Comparison of ENCODE assay signal across 14 cellular contexts in the genomic region with DNA sequence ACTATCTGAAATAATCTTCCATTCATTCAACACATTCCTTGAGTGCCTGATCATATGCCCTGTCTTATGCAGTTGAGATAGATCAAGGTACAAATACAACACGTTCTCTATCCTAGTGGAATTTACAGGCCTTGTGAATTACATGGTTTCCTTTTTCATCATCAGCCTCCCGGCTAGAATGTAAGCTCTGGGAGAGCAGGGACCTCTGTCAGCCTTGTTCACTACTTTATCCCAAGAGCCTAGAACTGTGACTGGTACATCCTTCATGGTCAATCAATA. TPM values are rescaled to one million over a fixed set of nuclear protein-coding genes. Genes with fewer than 3 reads are reported as not detected.
DNase-seq lines count a peak whose midpoint lies in the region; ATAC-seq and TF ChIP-seq lines count a peak whose summit lies in the region.
"Had no signal": no experiment of that assay in that cellular context is flagged by ENCODE, and none has a peak within 500 bp of the region (broad histone marks: within the 10 kb centered on the region; RNA-seq: fewer than 3 reads in every experiment).

No MANE protein-coding gene starts in this region.

- H3K4me1 Mint-ChIP-seq in CD8-positive, alpha-beta T cell (ENCODE audit: low read depth), result peaks cover 30% of the 10 kb centered on the region
- H3K4me1 Mint-ChIP-seq in activated naive CD8-positive, alpha-beta T cell treated with anti-CD3 and anti-CD28 coated beads, Interleukin-2, amount 50 U/mL, for 24 hours, result peaks cover 29% of the 10 kb centered on the region
- H3K4me1 Mint-ChIP-seq in natural killer cell (peaks cover 19 to 24% of the 10 kb centered on the region in 2 donors), chondrocyte (ENCODE audit: low read depth) (peaks cover 12% of the 10 kb centered on the region)

- POLR2A ChIA-PET in CD8-positive, alpha-beta T cell (lab: Charles Lee), result interaction anchor here (1.1 kb wide), 1 partner anchor 9 kb away, joined by 3 read pairs; no protein-coding TSS in a partner anchor

- no peak for DNase-seq in CD8-positive, alpha-beta T cell
- no peak for DNase-seq in activated naive CD8-positive, alpha-beta T cell treated with anti-CD3 and anti-CD28 coated beads, Interleukin-2, amount 50 U/mL, for 24 hours
- DNase-seq in natural killer cell, result no peak
- DNase-seq in NCI-H187 (lab: John Stamatoyannopoulos, UW), result no peak
- DNase-seq in HUDEP-2 (lab: John Stamatoyannopoulos, UW; ENCODE audit: unreplicated experiment in 76 of 76), result no peak
- no peak for DNase-seq in kidney tubule cell (ENCODE audit: low spot score)
- DNase-seq in chondrocyte (ENCODE audit: low spot score), result no peak
- DNase-seq: effector CD4-positive, alpha-beta T cell; left colon; nephron progenitor cell; T-helper 9 cell had no signal

- H4K20me1 ChIP-seq in KMS-11 (ENCODE audit: insufficient read depth), result no peaks in the 10 kb centered on the region

- no peaks in the 10 kb centered on the region for H3K9me3 Mint-ChIP-seq in CD8-positive, alpha-beta T cell
- H3K9me3 Mint-ChIP-seq in activated naive CD8-positive, alpha-beta T cell treated with anti-CD3 and anti-CD28 coated beads, Interleukin-2, amount 50 U/mL, for 24 hours, result no peaks in the 10 kb centered on the region
- H3K9me3 Mint-ChIP-seq in natural killer cell (no peaks in the 10 kb centered on the region), chondrocyte (ENCODE audit: low read depth) (no peaks in the 10 kb centered on the region)
- H3K9me3 Mint-ChIP-seq: nephron progenitor cell had no signal

- peak overlapping the region; percentile 25 for H3K27ac ChIP-seq in CD8-positive, alpha-beta T cell (ENCODE audit: low read depth, low read length)
- H3K27ac ChIP-seq in KMS-11, result no peak overlapping the region
- H3K27ac ChIP-seq: ascending aorta, thoracic aorta had no signal

- H3K36me3 ChIP-seq in CD8-positive, alpha-beta T cell (ENCODE audit: insufficient read depth, low read length), result no peaks in the 10 kb centered on the region
- H3K36me3 ChIP-seq in KMS-11 (ENCODE audit: insufficient read depth), result no peaks in the 10 kb centered on the region
- H3K36me3 ChIP-seq: ascending aorta, thoracic aorta had no signal

- no peaks in the 10 kb centered on the region for H3K36me3 Mint-ChIP-seq in CD8-positive, alpha-beta T cell
- no peaks in the 10 kb centered on the region for H3K36me3 Mint-ChIP-seq in activated naive CD8-positive, alpha-beta T cell treated with anti-CD3 and anti-CD28 coated beads, Interleukin-2, amount 50 U/mL, for 24 hours (ENCODE audit: low read depth)
- H3K36me3 Mint-ChIP-seq in natural killer cell (no peaks in the 10 kb centered on the region), chondrocyte (ENCODE audit: low read depth) (no peaks in the 10 kb centered on the region)

- peak overlapping the region; percentile 97 for H3K27ac Mint-ChIP-seq in CD8-positive, alpha-beta T cell
- H3K27ac Mint-ChIP-seq in activated naive CD8-positive, alpha-beta T cell treated with anti-CD3 and anti-CD28 coated beads, Interleukin-2, amount 50 U/mL, for 24 hours, result peak overlapping the region; percentile 99
- H3K27ac Mint-ChIP-seq in natural killer cell (peak overlapping the region; percentile 87 to 94), chondrocyte (ENCODE audit: unreplicated experiment) (no peak overlapping the region)
- H3K27ac Mint-ChIP-seq: nephron progenitor cell had no signal

- H3K27me3 Mint-ChIP-seq in CD8-positive, alpha-beta T cell (ENCODE audit: low read depth), result no peaks in the 10 kb centered on the region
- H3K27me3 Mint-ChIP-seq in activated naive CD8-positive, alpha-beta T cell treated with anti-CD3 and anti-CD28 coated beads, Interleukin-2, amount 50 U/mL, for 24 hours, result no peaks in the 10 kb centered on the region
- no peaks in the 10 kb centered on the region for H3K27me3 Mint-ChIP-seq in natural killer cell (ENCODE audit: low read depth in 2 of 2)
- no peaks in the 10 kb centered on the region for H3K27me3 Mint-ChIP-seq in chondrocyte (ENCODE audit: low read depth)

- no peaks in the 10 kb centered on the region for H3K79me2 ChIP-seq in KMS-11 (ENCODE audit: insufficient read depth, low read depth)

- no peak overlapping the region for H3K9ac ChIP-seq in KMS-11

- intact Hi-C loops in CD8-positive, alpha-beta T cell (cut with DNase I, micrococcal nuclease), result loop anchor here (1.0 to 10.0 kb wide), 10 partner anchors 11 to 1497 kb away; partner anchors contain the start of genes AKAP11 (in 2 of the 2), FOXO1 (in 1 of the 2), KBTBD6 (in 1 of the 2) and KBTBD7 (in 1 of the 2)
- intact Hi-C loops in natural killer cell (cut with micrococcal nuclease), result loop anchor here (1.0 to 10.0 kb wide), 6 partner anchors 36 to 835 kb away; partner anchors contain the start of genes FOXO1 and WBP4

- CTCF ChIA-PET in CD8-positive, alpha-beta T cell (lab: Charles Lee), result interaction anchor here (0.6 to 1.8 kb wide), 14 partner anchors 9 to 1094 kb away, joined by 3 to 9 read pairs (median 4); no protein-coding TSS in a partner anchor

- H3K9me3 ChIP-seq in CD8-positive, alpha-beta T cell (ENCODE audit: low read length), result no peaks in the 10 kb centered on the region
- H3K9me3 ChIP-seq: ascending aorta, thoracic aorta had no signal

- TF ChIP-seq CTCF in CD8-positive, alpha-beta T cell (IDR thresholded peaks at IDR 0.05), result no peak
- TF ChIP-seq CTCF in KMS-11 (conservative IDR thresholded peaks at IDR 0.05; ENCODE audit: low read depth, low read length) (no peak), natural killer cell (IDR thresholded peaks at IDR 0.05) (no peak), chondrocyte (IDR thresholded peaks at IDR 0.05) (no peak)

- ATAC-seq in CD8-positive, alpha-beta T cell, result no peak
- ATAC-seq in activated naive CD8-positive, alpha-beta T cell treated with anti-CD3 and anti-CD28 coated beads, Interleukin-2, amount 50 U/mL, for 24 hours, result no peak
- ATAC-seq in natural killer cell, result no peak

- peak overlapping the region; percentile 35; the same call in 1 of the 2 replicates for H2AFZ ChIP-seq in KMS-11 (ENCODE audit: low read depth)

- no peak overlapping the region for H3K4me3 ChIP-seq in CD8-positive, alpha-beta T cell (ENCODE audit: low read depth, low read length)
- no peak overlapping the region for H3K4me3 ChIP-seq in KMS-11 (IDR thresholded peaks at IDR 0.05; ENCODE audit: insufficient read depth, low read depth, low read length)

- peak overlapping the region; percentile 29; the same call in 1 of the 2 replicates for H3K4me2 ChIP-seq in KMS-11

- H3K4me1 ChIP-seq in CD8-positive, alpha-beta T cell (ENCODE audit: insufficient read depth, low read length), result peaks cover 24% of the 10 kb centered on the region
- H3K4me1 ChIP-seq in KMS-11 (ENCODE audit: low read depth, poor library complexity, severe bottlenecking), result peaks cover 9% of the 10 kb centered on the region
- H3K4me1 ChIP-seq: ascending aorta had no signal

- H3K27me3 ChIP-seq in CD8-positive, alpha-beta T cell (ENCODE audit: insufficient read depth, low read length), result no peaks in the 10 kb centered on the region
- no peaks in the 10 kb centered on the region for H3K27me3 ChIP-seq in KMS-11 (ENCODE audit: insufficient read depth, low read depth)
- H3K27me3 ChIP-seq: ascending aorta had no signal

- H3K4me3 Mint-ChIP-seq in CD8-positive, alpha-beta T cell, result peak overlapping the region; percentile 55
- no peak overlapping the region for H3K4me3 Mint-ChIP-seq in activated naive CD8-positive, alpha-beta T cell treated with anti-CD3 and anti-CD28 coated beads, Interleukin-2, amount 50 U/mL, for 24 hours
- H3K4me3 Mint-ChIP-seq in natural killer cell (peak overlapping the region; percentile 17), chondrocyte (ENCODE audit: unreplicated experiment) (no peak overlapping the region)

RNA-seq across cellular contexts. Expression of gene MRPS31, which starts 6.9 kb away (rescaled TPM):
- total RNA-seq in CD8-positive, alpha-beta T cell, result 1 to 10 TPM; 7.3 to 7.5 TPM
- total RNA-seq in natural killer cell (10 to 100 TPM; 13.6 to 19.6 (median 13.8) TPM), chondrocyte (11.5 to 15.4 TPM (median 12.3 TPM) in 3 replicates)

RNA-seq across cellular contexts. Expression of gene SLC25A15, which starts 11.5 kb away (rescaled TPM):
- total RNA-seq in CD8-positive, alpha-beta T cell, result 1 to 10 TPM; 5.0 to 7.5 TPM
- 1 to 10 TPM; 4.0 to 6.0 (median 5.8) TPM for total RNA-seq in natural killer cell
- 8.2 to 10.0 TPM (median 9.3 TPM) in 3 replicates for total RNA-seq in chondrocyte

Comparison
In these comparisons a context has a peak if more than half of its experiments do, and no peak if none do; other contexts are left out.
1. H3K4me3 Mint-ChIP-seq: peak in CD8-positive, alpha-beta T cell (single experiment) and natural killer cell (single experiment); none in activated naive CD8-positive, alpha-beta T cell treated with anti-CD3 and anti-CD28 coated beads, Interleukin-2, amount 50 U/mL, for 24 hours (single experiment) and chondrocyte (single experiment).